14 cellular contexts compared by ENCODE assay signal in genomic region chr16:80198265-80198994, GRCh38.
DNase-seq lines count a peak whose midpoint lies in the region; ATAC-seq and TF ChIP-seq lines count a peak whose summit lies in the region.
"Had no signal": no experiment of that assay in that cellular context is flagged by ENCODE, and none has a peak within 500 bp of the region (broad histone marks: within the 10 kb centered on the region; RNA-seq: fewer than 3 reads in every experiment).

No MANE protein-coding gene starts in this region.

- H3K36me3 Mint-ChIP-seq in activated T-helper 17 cell treated with anti-CD3 and anti-CD28 coated beads, Interleukin-2, amount 50 U/mL, for 72 hours (ENCODE audit: low read depth) = no peaks in the 10 kb centered on the region
- H3K36me3 Mint-ChIP-seq: CD14-positive monocyte, T-cell had no signal

- peak overlapping the region; percentile 55 for H3K27ac Mint-ChIP-seq in activated T-helper 17 cell treated with anti-CD3 and anti-CD28 coated beads, Interleukin-2, amount 50 U/mL, for 72 hours
- H3K27ac Mint-ChIP-seq: activated CD4-positive, alpha-beta T cell treated with anti-CD3 and anti-CD28 coated beads, Interleukin-2, amount 10 ng/mL, durations not matched to agents 7 days and 5 days; CD14-positive monocyte; T-cell had no signal

- H3K27me3 Mint-ChIP-seq in activated T-helper 17 cell treated with anti-CD3 and anti-CD28 coated beads, Interleukin-2, amount 50 U/mL, for 72 hours = peaks cover 38% of the 10 kb centered on the region

- intact Hi-C loops in lower lobe of right lung (cut with DNase I) = no loop called here

- no peaks in the 10 kb centered on the region for H3K36me3 ChIP-seq in lower lobe of right lung
- H3K36me3 ChIP-seq: right atrium auricular region had no signal

- no peaks in the 10 kb centered on the region for H3K27me3 ChIP-seq in lower lobe of right lung (ENCODE audit: low read depth)
- H3K27me3 ChIP-seq: right atrium auricular region had no signal

- peak overlapping the region; percentile 30 for H3K4me3 Mint-ChIP-seq in activated T-helper 17 cell treated with anti-CD3 and anti-CD28 coated beads, Interleukin-2, amount 50 U/mL, for 72 hours
- H3K4me3 Mint-ChIP-seq: activated CD4-positive, alpha-beta T cell treated with anti-CD3 and anti-CD28 coated beads, Interleukin-2, amount 10 ng/mL, durations not matched to agents 7 days and 5 days; CD14-positive monocyte; central memory CD8-positive, alpha-beta T cell; T-cell had no signal

- peak; percentile 11 for ATAC-seq in activated T-helper 17 cell treated with anti-CD3 and anti-CD28 coated beads, Interleukin-2, amount 50 U/mL, for 72 hours (replicated peaks)
- peak; percentile 54 to 68 for ATAC-seq in lower lobe of right lung
- ATAC-seq: T-cell had no signal

- H3K4me1 ChIP-seq in lower lobe of right lung = peaks cover 5% of the 10 kb centered on the region
- H3K4me1 ChIP-seq: right atrium auricular region had no signal

- no peak for TF ChIP-seq CTCF in lower lobe of right lung (IDR thresholded peaks at IDR 0.05)

- no peaks in the 10 kb centered on the region for H3K9me3 ChIP-seq in lower lobe of right lung
- H3K9me3 ChIP-seq: right atrium auricular region had no signal

- no peak overlapping the region for H3K4me3 ChIP-seq in lower lobe of right lung
- H3K4me3 ChIP-seq: right atrium auricular region had no signal

- H3K4me1 Mint-ChIP-seq in activated T-helper 17 cell treated with anti-CD3 and anti-CD28 coated beads, Interleukin-2, amount 50 U/mL, for 72 hours = peaks cover 8% of the 10 kb centered on the region
- H3K4me1 Mint-ChIP-seq: activated CD4-positive, alpha-beta T cell treated with anti-CD3 and anti-CD28 coated beads, Interleukin-2, amount 10 ng/mL, durations not matched to agents 7 days and 5 days; CD14-positive monocyte; central memory CD8-positive, alpha-beta T cell; T-cell had no signal

- H3K9me3 Mint-ChIP-seq in activated T-helper 17 cell treated with anti-CD3 and anti-CD28 coated beads, Interleukin-2, amount 50 U/mL, for 72 hours = no peaks in the 10 kb centered on the region
- H3K9me3 Mint-ChIP-seq: activated CD4-positive, alpha-beta T cell treated with anti-CD3 and anti-CD28 coated beads, Interleukin-2, amount 10 ng/mL, durations not matched to agents 7 days and 5 days; central memory CD8-positive, alpha-beta T cell had no signal

- no peak overlapping the region for H3K27ac ChIP-seq in lower lobe of right lung
- H3K27ac ChIP-seq: right atrium auricular region had no signal

- DNase-seq in DMS79 treated with DMSO at 0.1 percent for 48 hours (lab: John Stamatoyannopoulos, UW) (peak; percentile 76), NCI-H2029 treated with DMSO at 0.1 percent for 48 hours (lab: John Stamatoyannopoulos, UW) (peak; percentile 72), lower lobe of right lung (no peak), GDM1 (lab: John Stamatoyannopoulos, UW) (no peak), SK-N-DZ (ENCODE audit: low spot score) (no peak), cerebellum (ENCODE audit: low spot score) (no peak), NCI-H226 (no peak)
- DNase-seq: activated CD4-positive, alpha-beta T cell treated with anti-CD3 and anti-CD28 coated beads, Interleukin-2, amount 10 ng/mL, durations not matched to agents 7 days and 5 days; MV-4-11; T-cell had no signal

Comparison
In these comparisons a context has a peak if more than half of its experiments do, and no peak if none do; other contexts are left out.
1. DNase-seq: peak in DMS79 treated with DMSO at 0.1 percent for 48 hours (single experiment) and NCI-H2029 treated with DMSO at 0.1 percent for 48 hours (single experiment); none in lower lobe of right lung (single experiment), GDM1 (single experiment), SK-N-DZ (single experiment), cerebellum (single experiment) and NCI-H226 (single experiment).